In the genomic region with DNA sequence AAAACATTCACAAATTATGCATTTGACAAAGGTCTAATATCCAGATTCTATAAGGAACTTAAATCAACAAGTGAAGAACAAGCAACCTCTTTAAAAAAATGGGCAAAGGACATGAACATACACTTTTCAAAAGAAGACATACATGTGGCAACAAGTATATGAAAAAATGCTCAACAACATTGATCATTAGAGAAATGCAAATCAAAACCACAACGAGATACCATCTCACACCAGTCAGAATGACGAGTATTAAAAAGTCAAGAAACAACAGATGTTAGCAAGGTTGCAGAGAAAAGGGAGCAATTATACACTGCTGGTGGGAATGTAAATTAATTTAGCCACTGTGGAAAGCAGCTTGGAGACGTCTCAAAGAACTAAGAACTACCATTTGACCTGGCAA, we compare ENCODE assay signal across 33 cellular contexts. TPM values are rescaled to one million over a fixed set of nuclear protein-coding genes. Genes with fewer than 3 reads are reported as not detected.
"Had no signal": no experiment of that assay in that cellular context is flagged by ENCODE, and none has a peak within 500 bp of the region (broad histone marks: within the 10 kb centered on the region; RNA-seq: fewer than 3 reads in every experiment).

No MANE protein-coding gene starts in this region.

- DNase-seq: activated CD4-positive, alpha-beta T cell treated with anti-CD3 and anti-CD28 coated beads for 48 hours; activated CD4-positive, alpha-beta T cell treated with anti-CD3 and anti-CD28 coated beads, Interleukin-2, amount 50 U/mL, for 4 hours; activated CD4-positive, CD25-positive, alpha-beta regulatory T cell treated with anti-CD3 and anti-CD28 coated beads, Interleukin-2, amount 50 U/mL, for 72 hours; activated CD8-positive, alpha-beta memory T cell treated with anti-CD3 and anti-CD28 coated beads, Interleukin-2, amount 50 U/mL, for 48 hours; activated CD8-positive, alpha-beta T cell treated with anti-CD3 and anti-CD28 coated beads, Interleukin-2, amount 10 ng/mL, durations not matched to agents 7 days and 5 days; activated effector memory CD4-positive, alpha-beta T cell treated with Interleukin-2 at 50 U/mL for 16 hours; activated naive CD4-positive, alpha-beta T cell treated with Interleukin-2 at 50 U/mL for 16 hours; activated naive CD8-positive, alpha-beta T cell treated with anti-CD3 and anti-CD28 coated beads, Interleukin-2, amount 50 U/mL, for 24 hours; activated T-cell treated with anti-CD3 and anti-CD28 coated beads, Interleukin-2, amount 50 U/mL, for 1 hour; amniotic stem cell; body of pancreas; cerebellar nuclear complex; MG63; MV-4-11; NCI-H1092 treated with DMSO at 0.1 percent for 48 hours; NCI-H1417 treated with DMSO at 0.1 percent for 48 hours; NCI-H1694; NCI-H2029 treated with DMSO at 0.1 percent for 48 hours; NCI-H446 treated with DMSO at 0.1 percent for 48 hours; NCI-H524 treated with DMSO at 0.1 percent for 48 hours; NK-92 treated with Interleukin-12 subunit alpha and Interleukin-12 subunit beta, amount 100 ng/mL, for 24 hours; Peyer's patch; Right ventricle myocardium superior; SJCRH30; SK-N-SH; SW 1271 had no signal

- H3K27me3 ChIP-seq: ascending aorta, body of pancreas, MG63, Peyer's patch, SJCRH30 had no signal

- H3K4me1 Mint-ChIP-seq: WTC11 had no signal

- ATAC-seq: activated CD8-positive, alpha-beta T cell treated with anti-CD3 and anti-CD28 coated beads, Interleukin-2, amount 10 ng/mL, durations not matched to agents 7 days and 5 days; activated naive CD4-positive, alpha-beta T cell treated with anti-CD3 and anti-CD28 coated beads, Interleukin-2, amount 50 U/mL, for 72 hours; activated naive CD8-positive, alpha-beta T cell treated with anti-CD3 and anti-CD28 coated beads, Interleukin-2, amount 50 U/mL, for 24 hours; body of pancreas; WTC11 had no signal

- H3K4me1 ChIP-seq: ascending aorta, body of pancreas, Peyer's patch, SJCRH30 had no signal

- H3K36me3 ChIP-seq: ascending aorta, cardiac muscle cell, MG63, Peyer's patch, SJCRH30 had no signal

- H3K4me3 Mint-ChIP-seq: activated CD8-positive, alpha-beta T cell treated with anti-CD3 and anti-CD28 coated beads, Interleukin-2, amount 10 ng/mL, durations not matched to agents 7 days and 5 days; activated naive CD8-positive, alpha-beta T cell treated with anti-CD3 and anti-CD28 coated beads, Interleukin-2, amount 50 U/mL, for 24 hours; activated T-helper 1 cell treated with anti-CD3 and anti-CD28 coated beads, Interleukin-12 subunit alpha, Interleukin-12 subunit beta, Interleukin-2, Interleukin-4 antibody, amounts not matched to agents 30 ng/mL and 10 ng/mL and 1 ng/mL, durations not matched to agents 14 hours and 24 hours and 36 hours; T-helper 2 cell treated with Interferon-gamma antibody and Interleukin-4, amounts not matched to agents 5 μg/mL and 100 μg/mL, for 36 hours; WTC11 had no signal

- H3K27ac ChIP-seq: ascending aorta, body of pancreas, cardiac muscle cell, Peyer's patch, RWPE1, SJCRH30 had no signal

- H3K4me3 ChIP-seq: ascending aorta, body of pancreas, cardiac muscle cell, MG63, Peyer's patch, SJCRH30 had no signal

- H3K9me3 ChIP-seq: ascending aorta, body of pancreas, MG63, Peyer's patch, SJCRH30 had no signal

- H3K9me3 Mint-ChIP-seq: T-helper 2 cell treated with Interferon-gamma antibody and Interleukin-4, amounts not matched to agents 5 μg/mL and 100 μg/mL, for 36 hours; WTC11 had no signal

- H3K36me3 Mint-ChIP-seq: WTC11 had no signal

- H3K27ac Mint-ChIP-seq: activated CD8-positive, alpha-beta T cell treated with anti-CD3 and anti-CD28 coated beads, Interleukin-2, amount 10 ng/mL, durations not matched to agents 7 days and 5 days; activated naive CD4-positive, alpha-beta T cell treated with anti-CD3 and anti-CD28 coated beads, Interleukin-2, amount 50 U/mL, for 72 hours; activated naive CD8-positive, alpha-beta T cell treated with anti-CD3 and anti-CD28 coated beads, Interleukin-2, amount 50 U/mL, for 24 hours; activated T-helper 1 cell treated with anti-CD3 and anti-CD28 coated beads, Interleukin-12 subunit alpha, Interleukin-12 subunit beta, Interleukin-2, Interleukin-4 antibody, amounts not matched to agents 30 ng/mL and 10 ng/mL and 1 ng/mL, durations not matched to agents 14 hours and 24 hours and 36 hours; T-helper 2 cell treated with Interferon-gamma antibody and Interleukin-4, amounts not matched to agents 5 μg/mL and 100 μg/mL, for 36 hours; WTC11 had no signal

RNA-seq across cellular contexts. Expression of a gene that starts 38.9 kb away (rescaled TPM):
- total RNA-seq: cardiac muscle cell, Right ventricle myocardium superior had no signal
